In genomic region chr3:38327335-38328009, GRCh38 we compare ENCODE assay signal across 10 cellular contexts. TPM values are rescaled to one million over a fixed set of nuclear protein-coding genes. Genes with fewer than 3 reads are reported as not detected.
DNase-seq lines count a peak whose midpoint lies in the region; ATAC-seq and TF ChIP-seq lines count a peak whose summit lies in the region.
"Had no signal": no experiment of that assay in that cellular context is flagged by ENCODE, and none has a peak within 500 bp of the region (broad histone marks: within the 10 kb centered on the region; RNA-seq: fewer than 3 reads in every experiment).

No MANE protein-coding gene starts in this region.

- no peak for TF ChIP-seq POLR2A in ovary (IDR thresholded peaks at IDR 0.05)

- no peak overlapping the region for H3K27ac Mint-ChIP-seq in natural killer cell treated with Interleukin-12 subunit alpha and Interleukin-12 subunit beta and Interleukin-15 and Interleukin-18, amount 100 ng/mL, for 72 hours
- no peak overlapping the region for H3K27ac Mint-ChIP-seq in natural killer cell

- H3K9me3 Mint-ChIP-seq in natural killer cell treated with Interleukin-12 subunit alpha and Interleukin-12 subunit beta and Interleukin-15 and Interleukin-18, amount 100 ng/mL, for 72 hours: no peaks in the 10 kb centered on the region
- H3K9me3 Mint-ChIP-seq in natural killer cell: no peaks in the 10 kb centered on the region

- DNase-seq in natural killer cell treated with Interleukin-12 subunit alpha and Interleukin-12 subunit beta and Interleukin-15 and Interleukin-18, amount 100 ng/mL, for 72 hours (ENCODE audit: low spot score): no peak
- DNase-seq in natural killer cell: no peak
- DNase-seq in T1000 (lab: John Stamatoyannopoulos, UW): peak; percentile 71
- peak; percentile 41 for DNase-seq in fibroblast of pulmonary artery (ENCODE audit: low read depth)
- DNase-seq in BE2C: no peak
- no peak for DNase-seq in mucosa of descending colon
- no peak for DNase-seq in T-helper 9 cell
- no peak for DNase-seq in ovary

- H3K9me3 ChIP-seq in BE2C: no peaks in the 10 kb centered on the region
- H3K9me3 ChIP-seq in mucosa of descending colon: no peaks in the 10 kb centered on the region
- no peaks in the 10 kb centered on the region for H3K9me3 ChIP-seq in ovary
- H3K9me3 ChIP-seq: ascending aorta had no signal

- H3K4me1 Mint-ChIP-seq in natural killer cell treated with Interleukin-12 subunit alpha and Interleukin-12 subunit beta and Interleukin-15 and Interleukin-18, amount 100 ng/mL, for 72 hours (ENCODE audit: low read depth in 2 of 2): no peaks in the 10 kb centered on the region
- no peaks in the 10 kb centered on the region for H3K4me1 Mint-ChIP-seq in natural killer cell

- H3K4me1 ChIP-seq in BE2C (no peaks in the 10 kb centered on the region), mucosa of descending colon (ENCODE audit: low read depth) (no peaks in the 10 kb centered on the region), ovary (ENCODE audit: insufficient read depth) (no peaks in the 10 kb centered on the region)
- H3K4me1 ChIP-seq: ascending aorta had no signal

- no peaks in the 10 kb centered on the region for H3K36me3 ChIP-seq in BE2C
- H3K36me3 ChIP-seq in mucosa of descending colon (ENCODE audit: low read depth): no peaks in the 10 kb centered on the region
- no peaks in the 10 kb centered on the region for H3K36me3 ChIP-seq in ovary
- H3K36me3 ChIP-seq: ascending aorta had no signal

- no peaks in the 10 kb centered on the region for H3K27me3 ChIP-seq in BE2C
- no peaks in the 10 kb centered on the region for H3K27me3 ChIP-seq in ovary
- H3K27me3 ChIP-seq: ascending aorta had no signal

- ATAC-seq in natural killer cell treated with Interleukin-12 subunit alpha and Interleukin-12 subunit beta and Interleukin-15 and Interleukin-18, amount 100 ng/mL, for 72 hours: peak; percentile 76 to 88
- ATAC-seq in natural killer cell (no peak), mucosa of descending colon (no peak)

- H3K27me3 Mint-ChIP-seq in natural killer cell treated with Interleukin-12 subunit alpha and Interleukin-12 subunit beta and Interleukin-15 and Interleukin-18, amount 100 ng/mL, for 72 hours: peaks cover 10 to 17% of the 10 kb centered on the region in 2 donors
- H3K27me3 Mint-ChIP-seq in natural killer cell (ENCODE audit: low read depth in 2 of 2): peaks cover 3 to 26% of the 10 kb centered on the region in 2 donors

- no peak overlapping the region for H3K27ac ChIP-seq in ovary
- H3K27ac ChIP-seq: ascending aorta had no signal

- intact Hi-C loops in natural killer cell (cut with micrococcal nuclease): no loop called here
- intact Hi-C loops in mucosa of descending colon (cut with DNase I, micrococcal nuclease): no loop called here
- intact Hi-C loops in ovary (cut with DNase I): no loop called here

- H3K36me3 Mint-ChIP-seq in natural killer cell treated with Interleukin-12 subunit alpha and Interleukin-12 subunit beta and Interleukin-15 and Interleukin-18, amount 100 ng/mL, for 72 hours: no peaks in the 10 kb centered on the region
- H3K36me3 Mint-ChIP-seq in natural killer cell: no peaks in the 10 kb centered on the region

- TF ChIP-seq EP300 in ovary (IDR thresholded peaks at IDR 0.05): no peak

- H3K4me3 ChIP-seq in fibroblast of pulmonary artery (replicated peaks; ENCODE audit: low read depth, low read length) (no peak overlapping the region), BE2C (ENCODE audit: low read depth, low read length) (no peak overlapping the region), mucosa of descending colon (no peak overlapping the region), ovary (no peak overlapping the region)
- H3K4me3 ChIP-seq: ascending aorta had no signal

- TF ChIP-seq CTCF in natural killer cell (IDR thresholded peaks at IDR 0.05) (no peak), fibroblast of pulmonary artery (IDR thresholded peaks at IDR 0.05; ENCODE audit: low read length, missing control alignments) (no peak), BE2C (IDR thresholded peaks at IDR 0.05; ENCODE audit: low read depth, low read length) (no peak), mucosa of descending colon (IDR thresholded peaks at IDR 0.05) (no peak), ovary (IDR thresholded peaks at IDR 0.05) (no peak)

- H3K4me3 Mint-ChIP-seq in natural killer cell treated with Interleukin-12 subunit alpha and Interleukin-12 subunit beta and Interleukin-15 and Interleukin-18, amount 100 ng/mL, for 72 hours: no peak overlapping the region
- no peak overlapping the region for H3K4me3 Mint-ChIP-seq in natural killer cell

RNA-seq across cellular contexts. Expression of gene XYLB, which starts 19.1 kb away (rescaled TPM):
- total RNA-seq in natural killer cell treated with Interleukin-12 subunit alpha and Interleukin-12 subunit beta and Interleukin-15 and Interleukin-18, amount 100 ng/mL, for 72 hours: 10 to 100 TPM in 1 of 2 donors, 1 to 10 TPM in 1; 3.8 to 11.4 TPM
- 1 to 10 TPM; 1.6 to 3.7 (median 2.4) TPM for total RNA-seq in natural killer cell
- 2.4 TPM for polyA plus RNA-seq in BE2C (2012; ENCODE audit: insufficient read depth, insufficient read length, low read depth)
- 10 to 100 TPM in 2 of 3 donors, 1 to 10 TPM in 1; 9.7 to 27.7 (median 16.3) TPM for total RNA-seq in mucosa of descending colon
- total RNA-seq in ovary: 1 to 10 TPM; 1.4 to 7.0 (median 5.6) TPM
- polyA plus RNA-seq in ovary: 1 to 10 TPM; 1.8 to 3.5 TPM

RNA-seq across cellular contexts. Expression of gene SLC22A14, which starts 45.4 kb away (rescaled TPM):
- total RNA-seq in natural killer cell treated with Interleukin-12 subunit alpha and Interleukin-12 subunit beta and Interleukin-15 and Interleukin-18, amount 100 ng/mL, for 72 hours: under 1 TPM in 1 of 2 donors, not detected in 1; 0.28 TPM
- total RNA-seq in natural killer cell: under 1 TPM in 1 of 3 donors, not detected in 2; 0.20 TPM
- not detected for polyA plus RNA-seq in BE2C (2012; ENCODE audit: insufficient read depth, insufficient read length, low read depth)
- under 1 TPM in 2 of 3 donors, not detected in 1; 0.12 to 0.16 TPM for total RNA-seq in mucosa of descending colon
- under 1 TPM in 1 of 7 donors, not detected in 6; 0.12 TPM for total RNA-seq in ovary
- under 1 TPM in 1 of 2 donors, not detected in 1; 0.55 TPM for polyA plus RNA-seq in ovary
- total RNA-seq: ascending aorta; T-helper 2 cell treated with Interferon-gamma antibody and Interleukin-4, amounts not matched to agents 100 ng/mL and 5 ng/mL, for 36 hours had no signal

Comparison
In these comparisons a context has a peak if more than half of its experiments do, and no peak if none do; other contexts are left out.
1. ATAC-seq: peak in natural killer cell treated with Interleukin-12 subunit alpha and Interleukin-12 subunit beta and Interleukin-15 and Interleukin-18, amount 100 ng/mL, for 72 hours (2 of 2); none in natural killer cell (0 of 3) and mucosa of descending colon (single experiment).
2. DNase-seq: peak in T1000 (single experiment) and fibroblast of pulmonary artery (single experiment); none in natural killer cell treated with Interleukin-12 subunit alpha and Interleukin-12 subunit beta and Interleukin-15 and Interleukin-18, amount 100 ng/mL, for 72 hours (single experiment), natural killer cell (single experiment), BE2C (single experiment), mucosa of descending colon (0 of 3), T-helper 9 cell (single experiment) and ovary (0 of 5).